ENCODE assay signal across 30 cellular contexts in the genomic region with DNA sequence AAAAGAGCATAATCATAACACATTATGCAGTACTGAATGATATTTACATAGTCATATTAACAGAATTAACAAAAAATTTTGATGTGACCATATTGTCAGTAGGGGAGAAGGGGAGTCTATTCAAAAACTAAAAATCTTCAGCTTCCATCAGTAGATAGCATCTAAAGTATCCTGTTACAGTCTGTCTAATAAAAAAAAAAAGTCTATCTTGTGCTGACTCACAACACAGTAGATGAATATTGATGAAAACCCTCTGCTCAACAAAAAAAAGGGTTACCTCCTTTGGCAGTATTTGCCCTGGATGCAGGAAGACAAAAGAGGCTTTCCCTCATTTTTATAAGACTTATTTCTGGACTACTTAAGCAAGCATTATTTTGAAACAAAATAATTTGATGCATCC. TPM values are rescaled to one million over a fixed set of nuclear protein-coding genes. Genes with fewer than 3 reads are reported as not detected.
"Had no signal": no experiment of that assay in that cellular context is flagged by ENCODE, and none has a peak within 500 bp of the region (broad histone marks: within the 10 kb centered on the region; RNA-seq: fewer than 3 reads in every experiment).

No MANE protein-coding gene starts in this region.

- H3K36me3 ChIP-seq: neutrophil, stomach, suprapubic skin, tibial artery, upper lobe of right lung had no signal

- H3K27ac Mint-ChIP-seq: activated CD4-positive, alpha-beta T cell treated with anti-CD3 and anti-CD28 coated beads for 36 hours; activated CD8-positive, alpha-beta memory T cell treated with anti-CD3 and anti-CD28 coated beads, Interleukin-2, amount 10 ng/mL, durations not matched to agents 7 days and 5 days; activated CD8-positive, alpha-beta T cell treated with anti-CD3 and anti-CD28 coated beads, Interleukin-2, amount 10 ng/mL, durations not matched to agents 7 days and 5 days; activated naive CD4-positive, alpha-beta T cell treated with anti-CD3 and anti-CD28 coated beads, Interleukin-2, amount 50 U/mL, for 72 hours; activated T-cell treated with anti-CD3 and anti-CD28 coated beads, Interleukin-2, amount 50 U/mL, for 72 hours; naive B cell; nephron progenitor cell; stimulated activated naive B cell treated with anti-CD40 and anti-IgM and Interleukin-4, amounts not matched to agents 10 μg/mL and 1 μg/mL and 100 μg/mL, for 72 hours had no signal

- H3K36me3 Mint-ChIP-seq: activated CD8-positive, alpha-beta memory T cell treated with anti-CD3 and anti-CD28 coated beads, Interleukin-2, amount 10 ng/mL, durations not matched to agents 7 days and 5 days had no signal

- H3K27ac ChIP-seq: body of pancreas, coronary artery, dorsolateral prefrontal cortex, neutrophil, stomach, suprapubic skin, tibial artery, upper lobe of right lung had no signal

- DNase-seq: activated CD4-positive, alpha-beta T cell treated with anti-CD3 and anti-CD28 coated beads for 36 hours; activated CD4-positive, CD25-positive, alpha-beta regulatory T cell; activated CD8-positive, alpha-beta memory T cell treated with anti-CD3 and anti-CD28 coated beads, Interleukin-2, amount 10 ng/mL, durations not matched to agents 7 days and 5 days; activated CD8-positive, alpha-beta T cell treated with anti-CD3 and anti-CD28 coated beads, Interleukin-2, amount 10 ng/mL, durations not matched to agents 7 days and 5 days; activated naive CD4-positive, alpha-beta T cell; activated T-cell treated with anti-CD3 and anti-CD28 coated beads, Interleukin-2, amount 50 U/mL, for 72 hours; anterior cingulate cortex; body of pancreas; dorsolateral prefrontal cortex; effector memory CD4-positive, alpha-beta T cell; erythroblast; head of caudate nucleus; hippocampal formation; kidney; left colon; mammary epithelial cell; naive B cell; nephron progenitor cell; stimulated activated CD4-positive, alpha-beta T cell treated with anti-CD3 and anti-CD28 coated beads, Interleukin-15, amount 100 ng/mL, for 24 hours; stimulated activated CD4-positive, alpha-beta T cell treated with anti-CD3 and anti-CD28 coated beads, Interleukin-2, amount 100 ng/mL, for 24 hours; stimulated activated naive B cell treated with anti-CD40 and anti-IgM and Interleukin-4, amounts not matched to agents 10 μg/mL and 1 μg/mL and 100 μg/mL, for 72 hours; stomach; tibial artery; upper lobe of right lung had no signal

- FAIRE-seq: kidney had no signal

- H3K4me3 Mint-ChIP-seq: activated CD4-positive, alpha-beta T cell treated with anti-CD3 and anti-CD28 coated beads for 36 hours; activated CD8-positive, alpha-beta memory T cell treated with anti-CD3 and anti-CD28 coated beads, Interleukin-2, amount 10 ng/mL, durations not matched to agents 7 days and 5 days; activated CD8-positive, alpha-beta T cell treated with anti-CD3 and anti-CD28 coated beads, Interleukin-2, amount 10 ng/mL, durations not matched to agents 7 days and 5 days; activated T-cell treated with anti-CD3 and anti-CD28 coated beads, Interleukin-2, amount 50 U/mL, for 72 hours; naive B cell; nephron progenitor cell; stimulated activated naive B cell treated with anti-CD40 and anti-IgM and Interleukin-4, amounts not matched to agents 10 μg/mL and 1 μg/mL and 100 μg/mL, for 72 hours had no signal

- H3K4me3 ChIP-seq: body of pancreas, coronary artery, dorsolateral prefrontal cortex, stomach, suprapubic skin, tibial artery, upper lobe of right lung had no signal

- H3K27me3 Mint-ChIP-seq: activated CD4-positive, alpha-beta T cell treated with anti-CD3 and anti-CD28 coated beads for 36 hours; activated CD8-positive, alpha-beta memory T cell treated with anti-CD3 and anti-CD28 coated beads, Interleukin-2, amount 10 ng/mL, durations not matched to agents 7 days and 5 days; progenitor cell of endocrine pancreas had no signal

- H3K4me1 ChIP-seq: body of pancreas, stomach, suprapubic skin, tibial artery, upper lobe of right lung had no signal

- H3K27me3 ChIP-seq: body of pancreas, neutrophil, stomach, suprapubic skin, tibial artery, upper lobe of right lung had no signal

- H3K4me1 Mint-ChIP-seq: activated CD4-positive, alpha-beta T cell treated with anti-CD3 and anti-CD28 coated beads for 36 hours; activated CD8-positive, alpha-beta memory T cell treated with anti-CD3 and anti-CD28 coated beads, Interleukin-2, amount 10 ng/mL, durations not matched to agents 7 days and 5 days had no signal

- ATAC-seq: activated CD4-positive, alpha-beta T cell treated with anti-CD3 and anti-CD28 coated beads for 36 hours; activated CD8-positive, alpha-beta memory T cell treated with anti-CD3 and anti-CD28 coated beads, Interleukin-2, amount 10 ng/mL, durations not matched to agents 7 days and 5 days; activated CD8-positive, alpha-beta T cell treated with anti-CD3 and anti-CD28 coated beads, Interleukin-2, amount 10 ng/mL, durations not matched to agents 7 days and 5 days; activated naive CD4-positive, alpha-beta T cell treated with anti-CD3 and anti-CD28 coated beads, Interleukin-2, amount 50 U/mL, for 72 hours; activated T-cell treated with anti-CD3 and anti-CD28 coated beads, Interleukin-2, amount 50 U/mL, for 72 hours; body of pancreas; left colon; stimulated activated naive B cell treated with anti-CD40 and anti-IgM and Interleukin-4, amounts not matched to agents 10 μg/mL and 1 μg/mL and 100 μg/mL, for 72 hours; upper lobe of right lung had no signal

RNA-seq across cellular contexts. Expression of gene GRB14, which starts 27.3 kb away (rescaled TPM):
- total RNA-seq: activated CD4-positive, alpha-beta T cell treated with anti-CD3 and anti-CD28 coated beads for 36 hours; activated CD8-positive, alpha-beta memory T cell treated with anti-CD3 and anti-CD28 coated beads, Interleukin-2, amount 10 ng/mL, durations not matched to agents 7 days and 5 days; activated CD8-positive, alpha-beta T cell treated with anti-CD3 and anti-CD28 coated beads, Interleukin-2, amount 10 ng/mL, durations not matched to agents 7 days and 5 days; activated naive CD4-positive, alpha-beta T cell treated with anti-CD3 and anti-CD28 coated beads, Interleukin-2, amount 50 U/mL, for 72 hours; activated T-cell treated with anti-CD3 and anti-CD28 coated beads, Interleukin-2, amount 50 U/mL, for 72 hours; T-helper 2 cell treated with Interferon-gamma antibody and Interleukin-4, amounts not matched to agents 100 ng/mL and 5 ng/mL, for 36 hours had no signal
